In the genomic region with DNA sequence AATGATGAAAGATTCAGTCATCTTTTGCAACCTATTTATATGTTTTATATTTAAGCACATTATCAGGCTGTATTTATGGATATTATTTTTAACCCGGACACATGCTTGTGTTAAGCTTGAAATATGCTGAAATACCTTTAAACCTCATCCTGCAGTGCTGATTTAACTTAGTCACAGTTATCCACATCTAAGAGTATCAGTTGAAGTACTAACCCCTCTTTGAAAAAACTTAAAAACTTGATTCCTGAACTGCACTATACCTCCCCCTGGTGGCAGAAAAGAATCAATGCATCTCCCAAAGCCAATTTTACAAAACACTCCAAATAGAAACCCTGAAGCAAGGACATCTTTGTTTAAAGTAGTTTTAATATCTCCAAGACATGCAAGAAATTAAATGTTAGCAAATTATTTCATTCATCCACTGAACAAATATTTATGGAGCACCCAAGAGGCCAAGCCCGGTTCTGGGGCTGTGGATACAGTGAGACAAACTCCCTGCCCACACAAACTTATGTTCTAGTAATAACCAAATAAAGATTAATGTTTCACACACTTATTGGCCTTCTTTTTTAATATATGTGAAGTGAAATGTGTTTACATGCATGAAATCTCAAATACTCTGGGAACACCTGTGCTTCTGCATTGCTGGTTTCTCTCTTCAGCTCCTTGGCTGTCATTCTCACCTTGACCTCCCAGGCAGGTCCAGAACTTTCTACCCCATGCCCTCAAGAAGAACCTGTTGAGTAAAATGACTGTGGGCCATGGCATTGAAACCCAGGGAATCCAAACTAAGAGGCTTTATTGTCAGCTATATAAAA, we compare ENCODE assay signal across 8 cellular contexts. TPM values are rescaled to one million over a fixed set of nuclear protein-coding genes. Genes with fewer than 3 reads are reported as not detected.
A peak's percentile ranks its signal among the peaks of the same experiment; 100 is the strongest.
DNase-seq lines count a peak whose midpoint lies in the region; ATAC-seq and TF ChIP-seq lines count a peak whose summit lies in the region.

No MANE protein-coding gene starts in this region.

- peak; percentile 91 for TF ChIP-seq CTCF in PC-9 (conservative IDR thresholded peaks at IDR 0.05)
- TF ChIP-seq CTCF in choroid plexus epithelial cell (conservative IDR thresholded peaks at IDR 0.05; ENCODE audit: low read depth, low read length): peak; percentile 83
- TF ChIP-seq CTCF in right lobe of liver (IDR thresholded peaks at IDR 0.05): peak; percentile 81 to 94 (median 92)
- TF ChIP-seq CTCF in upper lobe of left lung (IDR thresholded peaks at IDR 0.05): peak; percentile 71 to 92 (median 82)

- H4K20me1 ChIP-seq in PC-9 (ENCODE audit: insufficient read depth): no peaks in the 10 kb centered on the region

- no peaks in the 10 kb centered on the region for H3K36me3 ChIP-seq in CD4-positive, CD25-positive, alpha-beta regulatory T cell (ENCODE audit: control insufficient read depth, insufficient read depth, low read length)
- H3K36me3 ChIP-seq in PC-9 (ENCODE audit: low read depth) (no peaks in the 10 kb centered on the region), right lobe of liver (no peaks in the 10 kb centered on the region), upper lobe of left lung (no peaks in the 10 kb centered on the region)

- H3K79me2 ChIP-seq in PC-9 (ENCODE audit: low read depth): peaks cover 35% of the 10 kb centered on the region

- no peak overlapping the region for H2AFZ ChIP-seq in PC-9

- BruUV-seq in PC-9 (replicated peaks; lab: Mats Ljungman, UMichigan): no TSS peak

- TF ChIP-seq EP300 in upper lobe of left lung (IDR thresholded peaks at IDR 0.05): no peak

- H3K4me3 ChIP-seq in CD4-positive, CD25-positive, alpha-beta regulatory T cell (ENCODE audit: low read depth, low read length): no peak overlapping the region
- H3K4me3 ChIP-seq in PC-9 (peak overlapping the region; percentile 24; the same call in 1 of the 2 replicates), choroid plexus epithelial cell (ENCODE audit: low read depth, low read length) (no peak overlapping the region), right lobe of liver (no peak overlapping the region), upper lobe of left lung (peak overlapping the region in 3 of 4 donors; percentile 5 to 12 (median 6))

- intact Hi-C loops in PC-9 (cut with micrococcal nuclease; ENCODE audit: unreplicated experiment): loop anchor here (1.0 to 2.0 kb wide), 9 partner anchors 39 to 272 kb away; no protein-coding TSS in a partner anchor
- intact Hi-C loops in right lobe of liver (cut with DNase I): no loop called here

- POLR2A ChIA-PET in PC-9 (lab: Charles Lee; ENCODE audit: unreplicated experiment): interaction anchor here (0.6 to 0.7 kb wide), 5 partner anchors 56 to 1000 kb away, joined by 3 to 30 read pairs (median 12); no protein-coding TSS in a partner anchor

- WGBS in right lobe of liver (ENCODE audit: insufficient coverage, low coverage, low lambda C conversion rate, missing lambda C conversion rate): 7% methylated on average over 2 of the region's 2 CpGs
- 26 to 30% methylated on average over 2 of the region's 2 CpGs for WGBS in upper lobe of left lung, 2 donors

- H3K27me3 ChIP-seq in CD4-positive, CD25-positive, alpha-beta regulatory T cell (ENCODE audit: control insufficient read depth, insufficient read depth, low read length): no peaks in the 10 kb centered on the region
- H3K27me3 ChIP-seq in PC-9 (ENCODE audit: insufficient read depth, low read depth) (no peaks in the 10 kb centered on the region), right lobe of liver (no peaks in the 10 kb centered on the region), upper lobe of left lung (no peaks in the 10 kb centered on the region)

- H3K4me3 Mint-ChIP-seq in CD4-positive, CD25-positive, alpha-beta regulatory T cell: peak overlapping the region in 1 of 4 donors; percentile 22

- no peak overlapping the region for H3K27ac Mint-ChIP-seq in CD4-positive, CD25-positive, alpha-beta regulatory T cell

- peaks cover 5% of the 10 kb centered on the region for H3K36me3 Mint-ChIP-seq in CD4-positive, CD25-positive, alpha-beta regulatory T cell

- H3F3A ChIP-seq in PC-9 (ENCODE audit: insufficient read depth, low read depth): peaks cover 56% of the 10 kb centered on the region

- no peaks in the 10 kb centered on the region for H3K9me3 ChIP-seq in CD4-positive, CD25-positive, alpha-beta regulatory T cell (ENCODE audit: control insufficient read depth in 2 of 2, low read length in 2 of 2)
- no peaks in the 10 kb centered on the region for H3K9me3 ChIP-seq in PC-9 (ENCODE audit: insufficient read depth, low read depth)
- no peaks in the 10 kb centered on the region for H3K9me3 ChIP-seq in right lobe of liver
- H3K9me3 ChIP-seq in upper lobe of left lung: no peaks in the 10 kb centered on the region

- TF ChIP-seq POLR2A in right lobe of liver (IDR thresholded peaks at IDR 0.05) (no peak), upper lobe of left lung (IDR thresholded peaks at IDR 0.05) (no peak)

- no peak overlapping the region for H3K27ac ChIP-seq in CD4-positive, CD25-positive, alpha-beta regulatory T cell (ENCODE audit: insufficient read depth, low read length, poor library complexity, severe bottlenecking)
- peak overlapping the region; percentile 99 for H3K27ac ChIP-seq in PC-9
- H3K27ac ChIP-seq in right lobe of liver: no peak overlapping the region
- peak overlapping the region; percentile 12 to 70 (median 49) for H3K27ac ChIP-seq in upper lobe of left lung

- peak in 2 of 3 donors; percentile 54 to 63 for DNase-seq in CD4-positive, CD25-positive, alpha-beta regulatory T cell
- DNase-seq in H4 (ENCODE audit: low spot score) (peak; percentile 26), PC-9 (peak in 1 of 2 experiments; percentile 55), choroid plexus epithelial cell (ENCODE audit: low read depth) (peak; percentile 82), right lobe of liver (no peak), upper lobe of left lung (no peak)

- peaks cover 8 to 9% (median 9%) of the 10 kb centered on the region in 4 donors for H3K4me1 Mint-ChIP-seq in CD4-positive, CD25-positive, alpha-beta regulatory T cell

- peaks cover 0 to 3% (median 0%) of the 10 kb centered on the region in 7 donors for H3K9me3 Mint-ChIP-seq in CD4-positive, CD25-positive, alpha-beta regulatory T cell

- peaks cover 10% of the 10 kb centered on the region for H3K27me3 Mint-ChIP-seq in CD4-positive, CD25-positive, alpha-beta regulatory T cell

- ATAC-seq in CD4-positive, CD25-positive, alpha-beta regulatory T cell (ENCODE audit: low read depth in 2 of 2): peak; percentile 63 to 67
- ATAC-seq in right lobe of liver: peak; percentile 64 to 88 (median 74)
- peak; percentile 74 to 84 for ATAC-seq in upper lobe of left lung (ENCODE audit: low FRiP score in 2 of 2)
- ATAC-seq in GM18517 (IDR thresholded peaks at IDR 0.05; ENCODE audit: unreplicated experiment): no peak
- no peak for ATAC-seq in HG02759 (IDR thresholded peaks at IDR 0.05; ENCODE audit: unreplicated experiment)

- peaks cover 7% of the 10 kb centered on the region for H3K4me1 ChIP-seq in CD4-positive, CD25-positive, alpha-beta regulatory T cell (ENCODE audit: control insufficient read depth, insufficient read depth, low read length, poor library complexity, severe bottlenecking)
- H3K4me1 ChIP-seq in PC-9 (replicated peaks; ENCODE audit: insufficient read depth) (peaks cover 51% of the 10 kb centered on the region), right lobe of liver (peaks cover 0 to 5% (median 4%) of the 10 kb centered on the region in 4 donors), upper lobe of left lung (peaks cover 15 to 20% (median 18%) of the 10 kb centered on the region in 4 donors)

- CTCF ChIA-PET in PC-9 (lab: Charles Lee): interaction anchor here (0.9 to 1.3 kb wide), 3 partner anchors 12 to 408 kb away, joined by 3 read pairs; no protein-coding TSS in a partner anchor

- H3K9me2 ChIP-seq in PC-9 (ENCODE audit: insufficient read depth): no peaks in the 10 kb centered on the region

- H3K4me2 ChIP-seq in PC-9: peak overlapping the region; percentile 98

RNA-seq across cellular contexts. Expression of a gene that starts 44.0 kb away (rescaled TPM):
- 12.3 TPM for total RNA-seq in CD4-positive, CD25-positive, alpha-beta regulatory T cell
- polyA plus RNA-seq in CD4-positive, CD25-positive, alpha-beta regulatory T cell: 10 to 100 TPM in 1 of 4 donors, 1 to 10 TPM in 2, under 1 TPM in 1; 0.49 to 10.1 (median 2.8) TPM
- 4.7 and 125 TPM in 2 replicates for total RNA-seq in H4 (2014; rRNA removed; shearing (Covaris generic))
- total RNA-seq in PC-9 (2021): 166 and 171 TPM in 2 replicates
- 10 to 100 TPM; 12.3 to 15.1 (median 13.6) TPM for total RNA-seq in right lobe of liver
- 100 to 1,000 TPM in 4 of 6 donors, 10 to 100 TPM in 2; 65.5 to 137 (median 105) TPM for total RNA-seq in upper lobe of left lung

Comparison
In these comparisons a context has a peak if more than half of its experiments do, and no peak if none do; other contexts are left out.
1. ATAC-seq: peak in CD4-positive, CD25-positive, alpha-beta regulatory T cell (2 of 2), right lobe of liver (4 of 4) and upper lobe of left lung (2 of 2); none in GM18517 (single experiment) and HG02759 (single experiment).
2. DNase-seq: peak in CD4-positive, CD25-positive, alpha-beta regulatory T cell (2 of 3), H4 (single experiment) and choroid plexus epithelial cell (single experiment); none in right lobe of liver (0 of 3) and upper lobe of left lung (0 of 2).
3. H3K27ac ChIP-seq: peak in PC-9 (single experiment) and upper lobe of left lung (4 of 4); none in CD4-positive, CD25-positive, alpha-beta regulatory T cell (single experiment) and right lobe of liver (0 of 3).
4. H3K4me3 ChIP-seq: peak in PC-9 (single experiment) and upper lobe of left lung (3 of 4); none in CD4-positive, CD25-positive, alpha-beta regulatory T cell (single experiment), choroid plexus epithelial cell (single experiment) and right lobe of liver (0 of 3).
5. Peak in every context shown above with its lines, with median percentiles within 50 percentile points of each other: CTCF ChIP-seq.